Comparison of ENCODE assay signal across 8 cellular contexts in the genomic region with DNA sequence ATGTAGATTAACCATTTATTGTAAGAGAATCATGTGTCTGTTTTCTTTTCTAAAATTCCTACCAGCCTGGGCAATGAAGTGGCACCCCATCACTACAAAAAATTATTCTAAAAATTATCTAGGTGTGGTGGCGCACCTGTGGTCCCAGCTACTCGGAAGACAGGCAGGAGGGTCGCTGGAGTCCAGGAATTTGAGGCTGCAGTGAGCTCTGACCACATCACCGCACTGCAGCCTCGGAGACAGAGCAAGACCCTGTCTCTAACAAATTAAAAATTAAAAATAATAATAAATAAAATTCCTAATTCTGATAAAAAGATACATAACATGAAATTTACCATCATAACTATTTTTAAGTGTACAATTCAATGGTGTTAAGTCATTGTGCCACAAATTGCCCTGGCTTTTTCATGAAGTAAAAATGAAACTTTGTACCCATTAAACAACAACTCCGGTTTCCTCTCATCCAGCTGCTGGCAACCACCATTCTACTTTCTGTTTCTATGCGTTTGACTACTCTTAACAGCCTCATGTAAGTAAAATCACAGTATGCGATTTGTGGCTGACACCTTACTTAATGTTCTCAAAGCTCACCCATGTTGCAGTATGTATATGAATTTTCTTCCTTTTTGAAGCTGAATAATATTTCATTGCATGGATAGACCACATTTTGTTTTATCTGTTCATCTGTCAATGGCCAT. TPM values are rescaled to one million over a fixed set of nuclear protein-coding genes. Genes with fewer than 3 reads are reported as not detected.
A peak's percentile ranks its signal among the peaks of the same experiment; 100 is the strongest.
DNase-seq lines count a peak whose midpoint lies in the region; ATAC-seq, FAIRE-seq and TF ChIP-seq lines count a peak whose summit lies in the region.

No MANE protein-coding gene starts in this region.

- H2AFZ ChIP-seq in K562 (ENCODE audit: low read depth, low read length): peak overlapping the region; percentile 38; the same call in 1 of the 2 replicates

- no peak overlapping the region for H3K27ac ChIP-seq in K562 (ENCODE audit: extremely low read depth, low read depth, low read length)

- H3K9ac ChIP-seq in K562 (ENCODE audit: insufficient read depth in 1 of 2, low read depth in 2 of 2, low read length in 2 of 2): 0 out of 4 replicates have a peak overlapping the region, but pooled peaks of 1 of the 2 experiments have one; percentile 55

- H3K4me3 ChIP-seq in K562 (no peak overlapping the region), HAP-1 (no peak overlapping the region)

- TF ChIP-seq CTCF in GM13976 (IDR thresholded peaks at IDR 0.05; ENCODE audit: borderline replicate concordance, control extremely low read depth, extremely low read depth, insufficient read depth, missing control alignments) (no peak), K562 (IDR thresholded peaks at IDR 0.05 in 2 of 3, conservative IDR thresholded peaks at IDR 0.05 in 1 of 3; ENCODE audit: insufficient read depth in 2 of 3, low read depth in 1 of 3, low read length in 3 of 3) (no peak)

- no TSS peak for BruUV-seq in K562 (replicated peaks; lab: Mats Ljungman, UMichigan)

- no peak for TF ChIP-seq POLR2A in K562 (conservative IDR thresholded peaks at IDR 0.05)

- H3K4me2 ChIP-seq in K562 (ENCODE audit: insufficient read depth, low read length): no peak overlapping the region

- POLR2A ChIA-PET in K562 (lab: Yijun Ruan, JAX): interaction anchor here (1.4 to 1.8 kb wide), 2 partner anchors 10 to 23 kb away, joined by 3 to 9 read pairs; no protein-coding TSS in a partner anchor

- in situ Hi-C loops in GM13976 (cut with MboI; ENCODE audit: low sequenced_read_pairs, unreplicated experiment): no loop called here
- in situ Hi-C loops in K562 (cut with MboI): no loop called here
- in situ Hi-C loops in HAP-1 (cut with MboI; ENCODE audit: low sequenced_read_pairs): no loop called here

- no peaks in the 10 kb centered on the region for H4K20me1 ChIP-seq in K562 (replicated peaks; ENCODE audit: control insufficient read depth, insufficient read depth, low read length)

- FAIRE-seq in K562 (lab: Jason Lieb, UNC): no peak

- CTCF ChIA-PET in K562 (lab: Yijun Ruan, JAX; ENCODE audit: low intra/inter-chr PET ratio): no interaction called here

- intact Hi-C loops in K562 (cut with micrococcal nuclease): no loop called here

- WGBS in K562 (ENCODE audit: insufficient coverage, low coverage, missing lambda C conversion rate): 76% methylated on average over 8 of the region's 8 CpGs

- H3K27me3 ChIP-seq in K562 (ENCODE audit: control insufficient read depth in 2 of 2, insufficient read depth in 2 of 2, low read length in 2 of 2) (no peaks in the 10 kb centered on the region), HAP-1 (ENCODE audit: low read depth) (peaks cover 3% of the 10 kb centered on the region)

- no peak for TF ChIP-seq EP300 in K562 (IDR thresholded peaks at IDR 0.05; ENCODE audit: low read length)

- H3K9me3 ChIP-seq in K562 (replicated peaks; ENCODE audit: control insufficient read depth, insufficient read depth, low read depth, low read length): no peaks in the 10 kb centered on the region; the same call in 1 of the 2 replicates
- H3K9me3 ChIP-seq in HAP-1: no peaks in the 10 kb centered on the region

- no peaks in the 10 kb centered on the region for H3K79me2 ChIP-seq in K562 (ENCODE audit: control insufficient read depth, insufficient read depth, low read length)

- peak; percentile 56 for DNase-seq in GM13976 (ENCODE audit: low spot score)
- DNase-seq in K562 (ENCODE audit: extremely low read depth in 1 of 4, low spot score in 3 of 4): no peak
- no peak for DNase-seq in GOT3 (lab: John Stamatoyannopoulos, UW)
- no peak for DNase-seq in HAP-1 (ENCODE audit: low spot score in 2 of 2)
- no peak for DNase-seq in NCI-H2081 treated with DMSO at 0.1 percent for 48 hours (lab: John Stamatoyannopoulos, UW)
- DNase-seq in T1000 (lab: John Stamatoyannopoulos, UW): no peak

- no peak for TF ChIP-seq RAD21 in K562 (CRISPR knock-in tag; conservative IDR thresholded peaks at IDR 0.05 in 1 of 2, IDR thresholded peaks at IDR 0.05 in 1 of 2)

- no peaks in the 10 kb centered on the region for H3K9me1 ChIP-seq in K562 (ENCODE audit: control insufficient read depth, insufficient read depth, low read length)

- H3K4me1 ChIP-seq in K562 (replicated peaks in 1 of 2; ENCODE audit: control insufficient read depth in 2 of 2, insufficient read depth in 2 of 2, low read length in 2 of 2) (no peaks in the 10 kb centered on the region), HAP-1 (no peaks in the 10 kb centered on the region)

- ATAC-seq in GM21381 (IDR thresholded peaks at IDR 0.05; ENCODE audit: unreplicated experiment) (peak; percentile 97), HG03457 (IDR thresholded peaks at IDR 0.05; ENCODE audit: unreplicated experiment) (peak; percentile 94), K562 (no peak)

- no peaks in the 10 kb centered on the region for H3K36me3 ChIP-seq in K562 (ENCODE audit: control insufficient read depth, insufficient read depth, low read length)
- no peaks in the 10 kb centered on the region for H3K36me3 ChIP-seq in HAP-1 (replicated peaks)

TF ChIP-seq in K562, 482 proteins besides CTCF, POLR2A, EP300 and RAD21:
- TF ChIP-seq, protein P1, sequence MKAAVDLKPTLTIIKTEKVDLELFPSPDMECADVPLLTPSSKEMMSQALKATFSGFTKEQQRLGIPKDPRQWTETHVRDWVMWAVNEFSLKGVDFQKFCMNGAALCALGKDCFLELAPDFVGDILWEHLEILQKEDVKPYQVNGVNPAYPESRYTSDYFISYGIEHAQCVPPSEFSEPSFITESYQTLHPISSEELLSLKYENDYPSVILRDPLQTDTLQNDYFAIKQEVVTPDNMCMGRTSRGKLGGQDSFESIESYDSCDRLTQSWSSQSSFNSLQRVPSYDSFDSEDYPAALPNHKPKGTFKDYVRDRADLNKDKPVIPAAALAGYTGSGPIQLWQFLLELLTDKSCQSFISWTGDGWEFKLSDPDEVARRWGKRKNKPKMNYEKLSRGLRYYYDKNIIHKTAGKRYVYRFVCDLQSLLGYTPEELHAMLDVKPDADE (conservative IDR thresholded peaks at IDR 0.05; ENCODE audit: control insufficient read depth, low read depth, low read length): no peak
- TF ChIP-seq TBL1XR1 (IDR thresholded peaks at IDR 0.05; ENCODE audit: low read length in 2 of 2) (no peak), ELF1 (tag; IDR thresholded peaks at IDR 0.05) (no peak), SMAD2 (IDR thresholded peaks at IDR 0.05; ENCODE audit: low read depth, low read length) (no peak), ZNF408 (CRISPR knock-in tag; IDR thresholded peaks at IDR 0.05; ENCODE audit: low read depth) (no peak), PML (IDR thresholded peaks at IDR 0.05; ENCODE audit: low read length) (no peak), SMAD4 (CRISPR knock-in tag; conservative IDR thresholded peaks at IDR 0.05) (no peak), ZFP1 (CRISPR knock-in tag; IDR thresholded peaks at IDR 0.05) (no peak), TEAD2 (tag; IDR thresholded peaks at IDR 0.05) (no peak), NEUROD1 (IDR thresholded peaks at IDR 0.05; ENCODE audit: borderline replicate concordance, low read depth, low read length, partially characterized antibody) (no peak)
- TF ChIP-seq, protein P2, sequence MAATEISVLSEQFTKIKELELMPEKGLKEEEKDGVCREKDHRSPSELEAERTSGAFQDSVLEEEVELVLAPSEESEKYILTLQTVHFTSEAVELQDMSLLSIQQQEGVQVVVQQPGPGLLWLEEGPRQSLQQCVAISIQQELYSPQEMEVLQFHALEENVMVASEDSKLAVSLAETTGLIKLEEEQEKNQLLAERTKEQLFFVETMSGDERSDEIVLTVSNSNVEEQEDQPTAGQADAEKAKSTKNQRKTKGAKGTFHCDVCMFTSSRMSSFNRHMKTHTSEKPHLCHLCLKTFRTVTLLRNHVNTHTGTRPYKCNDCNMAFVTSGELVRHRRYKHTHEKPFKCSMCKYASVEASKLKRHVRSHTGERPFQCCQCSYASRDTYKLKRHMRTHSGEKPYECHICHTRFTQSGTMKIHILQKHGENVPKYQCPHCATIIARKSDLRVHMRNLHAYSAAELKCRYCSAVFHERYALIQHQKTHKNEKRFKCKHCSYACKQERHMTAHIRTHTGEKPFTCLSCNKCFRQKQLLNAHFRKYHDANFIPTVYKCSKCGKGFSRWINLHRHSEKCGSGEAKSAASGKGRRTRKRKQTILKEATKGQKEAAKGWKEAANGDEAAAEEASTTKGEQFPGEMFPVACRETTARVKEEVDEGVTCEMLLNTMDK (IDR thresholded peaks at IDR 0.05; ENCODE audit: borderline replicate concordance, insufficient read depth, low read depth, low read length, poor library complexity, severe bottlenecking): no peak
- TF ChIP-seq, protein P3, sequence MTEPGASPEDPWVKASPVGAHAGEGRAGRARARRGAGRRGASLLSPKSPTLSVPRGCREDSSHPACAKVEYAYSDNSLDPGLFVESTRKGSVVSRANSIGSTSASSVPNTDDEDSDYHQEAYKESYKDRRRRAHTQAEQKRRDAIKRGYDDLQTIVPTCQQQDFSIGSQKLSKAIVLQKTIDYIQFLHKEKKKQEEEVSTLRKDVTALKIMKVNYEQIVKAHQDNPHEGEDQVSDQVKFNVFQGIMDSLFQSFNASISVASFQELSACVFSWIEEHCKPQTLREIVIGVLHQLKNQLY (CRISPR knock-in tag; conservative IDR thresholded peaks at IDR 0.05): no peak
TF ChIP-seq in K562: peak in this region for 0.

RNA-seq across cellular contexts. Expression of a gene that starts 20.6 kb away (rescaled TPM):
- total RNA-seq in K562 (2011; cell fraction: chromatin; rRNA removed; ENCODE audit: low replicate concordance): 21.7 and 68.0 TPM in 2 replicates
- total RNA-seq in K562 (2011; cell fraction: nucleolus; rRNA removed): 11.3 and 18.0 TPM in 2 replicates
- 45.8 and 75.7 TPM in 2 replicates for total RNA-seq in K562 (2011; cell fraction: nucleoplasm; rRNA removed)
- total RNA-seq in K562 (2014; rRNA removed): 19.8 and 24.0 TPM in 2 replicates
- 20.4 and 23.6 TPM in 2 replicates for total RNA-seq in K562 (2014; rRNA removed; fragmentation: Illumina TruSeq; extraction: Trizol)
- total RNA-seq in K562 (2015; rRNA removed; fragmentation: Illumina TruSeq; extraction: Trizol): 22.1 and 24.5 TPM in 2 replicates
- total RNA-seq in K562 (2021): 25.1 and 26.6 TPM in 2 replicates
- 11.5 and 16.8 TPM in 2 replicates for polyA plus RNA-seq in K562 (2011; rRNA removed)
- 10.2 and 10.7 TPM in 2 replicates for polyA plus RNA-seq in K562 (2011; cell fraction: cytosol; rRNA removed)
- 22.8 and 27.5 TPM in 2 replicates for polyA plus RNA-seq in K562 (2011; cell fraction: nucleus; rRNA removed)
- polyA plus RNA-seq in K562 (2012): 20.8 and 21.4 TPM in 2 replicates
- polyA plus RNA-seq in K562 (2014; fragmentation: Illumina TruSeq; extraction: Trizol): 20.0 and 22.0 TPM in 2 replicates
- polyA plus RNA-seq in K562 (2014; fragmentation: Nextera tagmentation; extraction: Ambion mirVana): 1 to 10 TPM; 3.2 to 3.8 TPM
- 17.0 and 17.8 TPM in 2 replicates for polyA plus RNA-seq in K562 (2014; rRNA removed)
- 19.0 and 21.8 TPM in 2 replicates for polyA minus RNA-seq in K562 (2011; rRNA and poly(A)+ RNA removed)
- polyA minus RNA-seq in K562 (2011; cell fraction: cytosol; rRNA and poly(A)+ RNA removed): 8.5 and 11.0 TPM in 2 replicates
- polyA minus RNA-seq in K562 (2011; cell fraction: nucleus; rRNA and poly(A)+ RNA removed): 20.2 and 24.8 TPM in 2 replicates
